Comparison of ENCODE assay signal across 20 cellular contexts in the genomic region with DNA sequence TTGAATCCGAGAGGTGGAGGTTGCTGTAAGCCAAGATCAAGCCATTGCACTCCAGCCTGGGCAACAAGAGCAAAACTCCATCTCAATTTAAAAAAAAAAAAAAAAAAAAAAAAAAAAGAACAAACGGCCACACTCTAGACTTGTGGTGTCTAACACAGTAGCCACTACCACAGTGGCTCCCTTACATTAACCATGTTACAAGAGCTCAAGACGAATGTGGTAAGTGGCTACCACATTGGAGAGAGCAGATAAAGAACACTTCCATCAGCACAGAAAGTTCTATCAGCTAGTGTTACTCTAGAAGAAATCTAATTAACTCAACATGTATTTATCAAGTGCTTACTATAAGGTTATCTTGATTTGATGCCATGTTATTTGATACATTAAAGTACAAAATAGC. TPM values are rescaled to one million over a fixed set of nuclear protein-coding genes. Genes with fewer than 3 reads are reported as not detected.
DNase-seq lines count a peak whose midpoint lies in the region; ATAC-seq and TF ChIP-seq lines count a peak whose summit lies in the region.
"Had no signal": no experiment of that assay in that cellular context is flagged by ENCODE, and none has a peak within 500 bp of the region (broad histone marks: within the 10 kb centered on the region; RNA-seq: fewer than 3 reads in every experiment).

No MANE protein-coding gene starts in this region.

- H3K4me1 ChIP-seq in HEK293 (ENCODE audit: control insufficient read depth, insufficient read depth, low read length) = no peaks in the 10 kb centered on the region
- no peaks in the 10 kb centered on the region for H3K4me1 ChIP-seq in gastroesophageal sphincter
- H3K4me1 ChIP-seq in PC-9 (replicated peaks; ENCODE audit: insufficient read depth) = no peaks in the 10 kb centered on the region
- H3K4me1 ChIP-seq: BE2C had no signal

- H3F3A ChIP-seq in PC-9 (ENCODE audit: insufficient read depth, low read depth) = 0 out of 2 replicates have a peak, but pooled peaks cover 4% of the 10 kb centered on the region

- peaks cover 17 to 37% of the 10 kb centered on the region in 2 donors for H3K4me1 Mint-ChIP-seq in effector memory CD8-positive, alpha-beta T cell (ENCODE audit: low read depth in 2 of 2)
- H3K4me1 Mint-ChIP-seq in natural killer cell = peaks cover 20 to 24% of the 10 kb centered on the region in 2 donors
- H3K4me1 Mint-ChIP-seq: H9 had no signal

- no peaks in the 10 kb centered on the region for H3K27me3 Mint-ChIP-seq in effector memory CD8-positive, alpha-beta T cell
- H3K27me3 Mint-ChIP-seq in natural killer cell (ENCODE audit: low read depth in 2 of 2) = peaks cover 15 to 18% of the 10 kb centered on the region in 2 donors
- H3K27me3 Mint-ChIP-seq: CD4-positive, CD25-positive, alpha-beta regulatory T cell; CD8-positive, alpha-beta memory T cell had no signal

- H2AFZ ChIP-seq in PC-9 = no peak overlapping the region

- no peak overlapping the region for H3K4me2 ChIP-seq in PC-9

- H3K27me3 ChIP-seq in gastroesophageal sphincter = no peaks in the 10 kb centered on the region
- H3K27me3 ChIP-seq in PC-9 (ENCODE audit: insufficient read depth, low read depth) = no peaks in the 10 kb centered on the region
- H3K27me3 ChIP-seq: BE2C had no signal

- H3K27ac Mint-ChIP-seq in effector memory CD8-positive, alpha-beta T cell = no peak overlapping the region
- H3K27ac Mint-ChIP-seq in natural killer cell = peak overlapping the region in 1 of 2 donors; percentile 41
- H3K27ac Mint-ChIP-seq: H9 had no signal

- no peaks in the 10 kb centered on the region for H3K9me3 Mint-ChIP-seq in effector memory CD8-positive, alpha-beta T cell
- no peaks in the 10 kb centered on the region for H3K9me3 Mint-ChIP-seq in natural killer cell
- H3K9me3 Mint-ChIP-seq: CD4-positive, CD25-positive, alpha-beta regulatory T cell; CD8-positive, alpha-beta memory T cell; H9 had no signal

- ATAC-seq in effector memory CD8-positive, alpha-beta T cell (replicated peaks) = peak; percentile 76
- ATAC-seq in natural killer cell = peak; percentile 70 to 90 (median 79)
- no peak for ATAC-seq in HG03565 (IDR thresholded peaks at IDR 0.05; ENCODE audit: unreplicated experiment)
- ATAC-seq in gastroesophageal sphincter = no peak
- ATAC-seq: GM12878 had no signal

- intact Hi-C loops in natural killer cell (cut with micrococcal nuclease) (no loop called here), PC-9 (cut with micrococcal nuclease; ENCODE audit: unreplicated experiment) (no loop called here)

- H3K36me3 Mint-ChIP-seq in effector memory CD8-positive, alpha-beta T cell (ENCODE audit: insufficient read depth) = peaks cover 35% of the 10 kb centered on the region
- no peaks in the 10 kb centered on the region for H3K36me3 Mint-ChIP-seq in natural killer cell

- no peaks in the 10 kb centered on the region; a peak in 1 of 3 replicates for H3K36me3 ChIP-seq in HEK293 (ENCODE audit: control insufficient read depth in 2 of 2, insufficient read depth in 1 of 2, low read length in 2 of 2)
- H3K36me3 ChIP-seq in gastroesophageal sphincter = peaks cover 0 to 5% of the 10 kb centered on the region in 2 donors
- peaks cover 7% of the 10 kb centered on the region; the same call in 1 of the 2 replicates for H3K36me3 ChIP-seq in PC-9 (ENCODE audit: low read depth)
- H3K36me3 ChIP-seq: BE2C had no signal

- POLR2A ChIA-PET in HEK293 (lab: Yijun Ruan, JAX) (no interaction called here), PC-9 (lab: Charles Lee; ENCODE audit: unreplicated experiment) (no interaction called here)

- no peaks in the 10 kb centered on the region for H3K9me3 ChIP-seq in HEK293 (ENCODE audit: control insufficient read depth, insufficient read depth, low read depth, low read length)
- no peaks in the 10 kb centered on the region for H3K9me3 ChIP-seq in gastroesophageal sphincter
- H3K9me3 ChIP-seq in PC-9 (ENCODE audit: insufficient read depth, low read depth) = no peaks in the 10 kb centered on the region
- H3K9me3 ChIP-seq: BE2C had no signal

- H3K4me3 ChIP-seq in HEK293 (ENCODE audit: low read depth, low read length) = no peak overlapping the region
- no peak overlapping the region for H3K4me3 ChIP-seq in gastroesophageal sphincter
- H3K4me3 ChIP-seq in PC-9 = no peak overlapping the region
- H3K4me3 ChIP-seq: GM12878 had no signal

- H3K79me2 ChIP-seq in PC-9 (ENCODE audit: low read depth) = peaks cover 99% of the 10 kb centered on the region

- no peak overlapping the region for H3K27ac ChIP-seq in HEK293 (ENCODE audit: extremely low read depth, low read depth, low read length)
- H3K27ac ChIP-seq in gastroesophageal sphincter = no peak overlapping the region
- no peak overlapping the region for H3K27ac ChIP-seq in PC-9

- peak overlapping the region in 1 of 2 donors; percentile 14 for H3K4me3 Mint-ChIP-seq in effector memory CD8-positive, alpha-beta T cell
- H3K4me3 Mint-ChIP-seq in natural killer cell = peak overlapping the region; percentile 52
- H3K4me3 Mint-ChIP-seq: H9 had no signal

- no peak for TF ChIP-seq POLR2A in gastroesophageal sphincter (IDR thresholded peaks at IDR 0.05)

- H4K20me1 ChIP-seq in PC-9 (ENCODE audit: insufficient read depth) = peaks cover 77% of the 10 kb centered on the region

- DNase-seq in OCI-M1 (lab: John Stamatoyannopoulos, UW) (peak; percentile 12), natural killer cell (no peak), PC-9 (no peak)
- no peak for DNase-seq in effector memory CD8-positive, alpha-beta T cell
- DNase-seq: ACHN, BE2C, C1 segment of cervical spinal cord, COR-L47, DMS 273 treated with DMSO at 0.1 percent for 48 hours, DMS53, DND-41, EL, H9, IMR-90 had no signal

- no peaks in the 10 kb centered on the region for H3K9me2 ChIP-seq in PC-9 (ENCODE audit: insufficient read depth)

- no peak for TF ChIP-seq CTCF in HEK293 (tag by site-specific recombination; IDR thresholded peaks at IDR 0.05)
- no peak for TF ChIP-seq CTCF in natural killer cell (IDR thresholded peaks at IDR 0.05)
- TF ChIP-seq CTCF in gastroesophageal sphincter (IDR thresholded peaks at IDR 0.05) = no peak
- no peak for TF ChIP-seq CTCF in PC-9 (conservative IDR thresholded peaks at IDR 0.05)

- TF ChIP-seq EP300 in gastroesophageal sphincter (IDR thresholded peaks at IDR 0.05) = no peak

- WGBS in gastroesophageal sphincter (ENCODE audit: low coverage in 1 of 2), 2 donors = 70 to 72% methylated on average over 2 to 3 of the region's 3 CpGs

- CTCF ChIA-PET in HEK293 (lab: Yijun Ruan, JAX) = interaction anchor here (0.6 kb wide), 1 partner anchor 28 kb away, joined by 3 read pairs; no protein-coding TSS in a partner anchor
- CTCF ChIA-PET in PC-9 (lab: Charles Lee) = no interaction called here

- BruUV-seq in PC-9 (replicated peaks; lab: Mats Ljungman, UMichigan) = no TSS peak

TF ChIP-seq in HEK293, 187 proteins besides CTCF, POLR2A, EP300 and RAD21:
- TF ChIP-seq, protein P1, sequence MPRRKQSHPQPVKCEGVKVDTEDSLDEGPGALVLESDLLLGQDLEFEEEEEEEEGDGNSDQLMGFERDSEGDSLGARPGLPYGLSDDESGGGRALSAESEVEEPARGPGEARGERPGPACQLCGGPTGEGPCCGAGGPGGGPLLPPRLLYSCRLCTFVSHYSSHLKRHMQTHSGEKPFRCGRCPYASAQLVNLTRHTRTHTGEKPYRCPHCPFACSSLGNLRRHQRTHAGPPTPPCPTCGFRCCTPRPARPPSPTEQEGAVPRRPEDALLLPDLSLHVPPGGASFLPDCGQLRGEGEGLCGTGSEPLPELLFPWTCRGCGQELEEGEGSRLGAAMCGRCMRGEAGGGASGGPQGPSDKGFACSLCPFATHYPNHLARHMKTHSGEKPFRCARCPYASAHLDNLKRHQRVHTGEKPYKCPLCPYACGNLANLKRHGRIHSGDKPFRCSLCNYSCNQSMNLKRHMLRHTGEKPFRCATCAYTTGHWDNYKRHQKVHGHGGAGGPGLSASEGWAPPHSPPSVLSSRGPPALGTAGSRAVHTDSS (tag by site-specific recombination; IDR thresholded peaks at IDR 0.05) = no peak
- TF ChIP-seq SP3 (tag by site-specific recombination; IDR thresholded peaks at IDR 0.05) (no peak), ZNF169 (tag by site-specific recombination; IDR thresholded peaks at IDR 0.05) (no peak), ZNF785 (tag by site-specific recombination; IDR thresholded peaks at IDR 0.05) (no peak), IKZF3 (tag by site-specific recombination; IDR thresholded peaks at IDR 0.05) (no peak), ZNF174 (tag by site-specific recombination; IDR thresholded peaks at IDR 0.05) (no peak), OSR2 (tag by site-specific recombination; IDR thresholded peaks at IDR 0.05) (peak; percentile 59; the same call in 1 of the 2 replicates)
- TF ChIP-seq, protein P2, sequence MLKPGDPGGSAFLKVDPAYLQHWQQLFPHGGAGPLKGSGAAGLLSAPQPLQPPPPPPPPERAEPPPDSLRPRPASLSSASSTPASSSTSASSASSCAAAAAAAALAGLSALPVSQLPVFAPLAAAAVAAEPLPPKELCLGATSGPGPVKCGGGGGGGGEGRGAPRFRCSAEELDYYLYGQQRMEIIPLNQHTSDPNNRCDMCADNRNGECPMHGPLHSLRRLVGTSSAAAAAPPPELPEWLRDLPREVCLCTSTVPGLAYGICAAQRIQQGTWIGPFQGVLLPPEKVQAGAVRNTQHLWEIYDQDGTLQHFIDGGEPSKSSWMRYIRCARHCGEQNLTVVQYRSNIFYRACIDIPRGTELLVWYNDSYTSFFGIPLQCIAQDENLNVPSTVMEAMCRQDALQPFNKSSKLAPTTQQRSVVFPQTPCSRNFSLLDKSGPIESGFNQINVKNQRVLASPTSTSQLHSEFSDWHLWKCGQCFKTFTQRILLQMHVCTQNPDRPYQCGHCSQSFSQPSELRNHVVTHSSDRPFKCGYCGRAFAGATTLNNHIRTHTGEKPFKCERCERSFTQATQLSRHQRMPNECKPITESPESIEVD (tag by site-specific recombination; IDR thresholded peaks at IDR 0.05) = 0 out of 2 replicates have a peak, but pooled peaks have one; percentile 24
- TF ChIP-seq, protein P3, sequence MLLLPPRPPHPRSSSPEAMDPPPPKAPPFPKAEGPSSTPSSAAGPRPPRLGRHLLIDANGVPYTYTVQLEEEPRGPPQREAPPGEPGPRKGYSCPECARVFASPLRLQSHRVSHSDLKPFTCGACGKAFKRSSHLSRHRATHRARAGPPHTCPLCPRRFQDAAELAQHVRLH (tag by site-specific recombination; IDR thresholded peaks at IDR 0.05) = no peak

RNA-seq across cellular contexts. Expression of a gene that starts 11.5 kb away (rescaled TPM):
- total RNA-seq in natural killer cell = 10 to 100 TPM; 11.7 to 19.8 (median 19.7) TPM
- total RNA-seq in gastroesophageal sphincter = 10 to 100 TPM; 17.1 to 24.9 (median 18.6) TPM
- 8.3 and 11.1 TPM in 2 replicates for total RNA-seq in PC-9 (2021)

Comparison
In these comparisons a context has a peak if more than half of its experiments do, and no peak if none do; other contexts are left out.
1. ATAC-seq: peak in effector memory CD8-positive, alpha-beta T cell (single experiment) and natural killer cell (3 of 3); none in HG03565 (single experiment) and gastroesophageal sphincter (single experiment).